In the genomic region with DNA sequence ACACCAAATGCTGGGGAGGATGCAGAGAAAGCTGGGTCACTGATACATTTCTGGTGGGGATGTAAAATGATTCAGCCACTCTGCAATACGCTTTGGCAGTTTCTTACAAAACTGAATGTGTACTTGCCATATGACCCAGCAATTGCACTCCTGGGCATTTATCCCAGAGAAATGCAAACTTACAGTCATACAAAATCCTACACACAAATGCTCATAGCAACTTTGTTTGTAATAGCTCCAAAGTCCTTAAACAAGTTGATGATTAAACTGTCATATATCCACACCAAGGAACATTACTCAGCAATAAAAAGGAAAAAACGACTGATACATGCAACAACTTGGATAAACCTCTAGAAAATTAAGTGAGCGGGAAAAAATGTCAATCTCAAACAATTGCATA, we compare ENCODE assay signal across 21 cellular contexts. TPM values are rescaled to one million over a fixed set of nuclear protein-coding genes. Genes with fewer than 3 reads are reported as not detected.
DNase-seq lines count a peak whose midpoint lies in the region; ATAC-seq, FAIRE-seq and TF ChIP-seq lines count a peak whose summit lies in the region.
"Had no signal": no experiment of that assay in that cellular context is flagged by ENCODE, and none has a peak within 500 bp of the region (broad histone marks: within the 10 kb centered on the region; RNA-seq: fewer than 3 reads in every experiment).

No MANE protein-coding gene starts in this region.

- DNase-seq in A549 (ENCODE audit: low read depth in 1 of 2, low spot score in 1 of 2) (peak in 1 of 2 experiments; percentile 84), IMR-90 (peak; percentile 90), left colon (no peak), glomerular visceral epithelial cell (ENCODE audit: extremely low spot score) (no peak), SJCRH30 (no peak), suprapubic skin (ENCODE audit: low spot score in 2 of 2) (no peak)
- no peak for DNase-seq in activated CD8-positive, alpha-beta memory T cell treated with anti-CD3 and anti-CD28 coated beads for 24 hours
- DNase-seq: activated CD4-positive, alpha-beta T cell treated with anti-CD3 and anti-CD28 coated beads, Interleukin-2, amount 50 U/mL, for 4 hours; activated naive CD4-positive, alpha-beta T cell treated with anti-CD3 and anti-CD28 coated beads for 36 hours; activated T-cell treated with anti-CD3 and anti-CD28 coated beads for 4 hours; DMS79 treated with DMSO at 0.1 percent for 48 hours; dorsolateral prefrontal cortex; erythroblast; NCI-H2029 treated with DMSO at 0.1 percent for 48 hours; NCI-H446 treated with DMSO at 0.1 percent for 48 hours; nephron progenitor cell; tibial artery had no signal

- H4K20me1 ChIP-seq in IMR-90 (ENCODE audit: insufficient read depth, low read length) = no peaks in the 10 kb centered on the region

- TF ChIP-seq EP300 in A549 (IDR thresholded peaks at IDR 0.05) = peak; percentile 77 to 78; a peak in 3 of 5 replicates
- TF ChIP-seq EP300 in suprapubic skin (IDR thresholded peaks at IDR 0.05) = no peak

- no peak overlapping the region for H3K9ac ChIP-seq in IMR-90 (ENCODE audit: low read depth, low read length)

- dilution Hi-C loops in IMR-90 (cut with HindIII; ENCODE audit: low sequenced_read_pairs, unreplicated experiment) = no loop called here

- 15% methylated on average over 3 of the region's 3 CpGs for WGBS in A549 (ENCODE audit: missing lambda C conversion rate)
- WGBS in IMR-90 (ENCODE audit: extremely low coverage in 2 of 2, insufficient read length in 1 of 2), 2 experiments = no CpG with 5 or more reads among the region's 3 CpGs
- 69% methylated on average over 3 of the region's 3 CpGs for WGBS in suprapubic skin

- H2BK20ac ChIP-seq in IMR-90 (ENCODE audit: low read depth, low read length) = no peak overlapping the region

- no peak overlapping the region for H2AK5ac ChIP-seq in IMR-90 (ENCODE audit: low read depth, low read length)

- H3K4me1 ChIP-seq in A549 = peaks cover 87% of the 10 kb centered on the region
- peaks cover 2% of the 10 kb centered on the region for H3K4me1 ChIP-seq in IMR-90 (ENCODE audit: control insufficient read depth, insufficient read depth, low read length)
- peaks cover 20% of the 10 kb centered on the region for H3K4me1 ChIP-seq in SJCRH30
- H3K4me1 ChIP-seq in suprapubic skin = no peaks in the 10 kb centered on the region
- H3K4me1 ChIP-seq: tibial artery had no signal

- no peak overlapping the region for H4K91ac ChIP-seq in IMR-90 (ENCODE audit: insufficient read depth, low read depth, low read length)

- CTCF ChIA-PET in A549 (lab: Yijun Ruan, JAX) (interaction anchor here (0.6 to 1.3 kb wide), 3 partner anchors 9 to 419 kb away, joined by 3 read pairs; no protein-coding TSS in a partner anchor), IMR-90 (lab: Yijun Ruan, JAX) (no interaction called here)

- TF ChIP-seq POLR2A in A549 (IDR thresholded peaks at IDR 0.05; ENCODE audit: low read length) (no peak), IMR-90 (IDR thresholded peaks at IDR 0.05; ENCODE audit: low read depth, low read length) (no peak), suprapubic skin (IDR thresholded peaks at IDR 0.05) (no peak)

- peaks cover 0 to 20% of the 10 kb centered on the region in 2 experiments; a peak in 3 of 4 replicates for H3K79me1 ChIP-seq in IMR-90 (ENCODE audit: low read depth in 1 of 2, low read length in 2 of 2)

- H2BK15ac ChIP-seq in IMR-90 (ENCODE audit: low read depth, low read length) = no peak overlapping the region

- H3K14ac ChIP-seq in IMR-90 (replicated peaks; ENCODE audit: low read depth, low read length) = no peak overlapping the region

- in situ Hi-C loops in IMR-90 (cut with MboI; ENCODE audit: low sequenced_read_pairs) = no loop called here

- TF ChIP-seq RAD21 in A549 (conservative IDR thresholded peaks at IDR 0.05 in 1 of 2, IDR thresholded peaks at IDR 0.05 in 1 of 2) = no peak
- TF ChIP-seq RAD21 in IMR-90 (IDR thresholded peaks at IDR 0.05; ENCODE audit: low read length) = no peak

- H3K56ac ChIP-seq in IMR-90 (ENCODE audit: extremely low read depth, insufficient read depth, low read length) = no peak overlapping the region

- ATAC-seq in A549 (peak; percentile 31 to 54; a peak in 3 of 6 replicates), IMR-90 (ENCODE audit: low read depth) (peak; percentile 77), left colon (peak; percentile 96)
- ATAC-seq: stimulated activated memory B cell treated with anti-CD40 and anti-IgM and Interleukin-4, amounts not matched to agents 10 μg/mL and 1 μg/mL and 100 μg/mL, for 72 hours had no signal

- H2AFZ ChIP-seq in IMR-90 (replicated peaks; ENCODE audit: low read length, poor library complexity) = no peak overlapping the region

- H3K36me3 ChIP-seq in IMR-90 (ENCODE audit: control insufficient read depth, insufficient read depth, low read length) (no peaks in the 10 kb centered on the region), SJCRH30 (peaks cover 5% of the 10 kb centered on the region; the same call in 1 of the 2 replicates), suprapubic skin (no peaks in the 10 kb centered on the region)
- H3K36me3 ChIP-seq: tibial artery had no signal

- intact Hi-C loops in IMR-90 (cut with micrococcal nuclease) = no loop called here
- intact Hi-C loops in left colon (cut with DNase I, micrococcal nuclease) = no loop called here

- H3K9me3 ChIP-seq in A549 (no peaks in the 10 kb centered on the region), IMR-90 (ENCODE audit: control insufficient read depth, insufficient read depth, low read length) (no peaks in the 10 kb centered on the region), SJCRH30 (replicated peaks) (no peaks in the 10 kb centered on the region), suprapubic skin (no peaks in the 10 kb centered on the region)
- H3K9me3 ChIP-seq: tibial artery had no signal

- no peak overlapping the region for H2BK5ac ChIP-seq in IMR-90 (ENCODE audit: low read depth, low read length, poor library complexity, severe bottlenecking)

- H2BK120ac ChIP-seq in IMR-90 (ENCODE audit: low read depth, low read length) = no peak overlapping the region

- H3K9me1 ChIP-seq in IMR-90 (ENCODE audit: insufficient read depth, low read length) = no peaks in the 10 kb centered on the region

- H3K18ac ChIP-seq in IMR-90 (ENCODE audit: low read depth, low read length) = no peak overlapping the region

- no peak overlapping the region for H3K23ac ChIP-seq in IMR-90 (ENCODE audit: low read depth, low read length)

- BruUV-seq in IMR-90 (replicated peaks; lab: Mats Ljungman, UMichigan) = no TSS peak

- H4K8ac ChIP-seq in IMR-90 (ENCODE audit: low read depth in 2 of 2, low read length in 2 of 2) = no peak overlapping the region

- H3K4me3 ChIP-seq in A549 = no peak overlapping the region
- no peak overlapping the region for H3K4me3 ChIP-seq in IMR-90 (ENCODE audit: insufficient read depth, low read depth, low read length)
- no peak overlapping the region for H3K4me3 ChIP-seq in SJCRH30
- H3K4me3 ChIP-seq in suprapubic skin = no peak overlapping the region
- H3K4me3 ChIP-seq: dorsolateral prefrontal cortex, tibial artery had no signal

- TF ChIP-seq CTCF in A549 (IDR thresholded peaks at IDR 0.05) (no peak), IMR-90 (conservative IDR thresholded peaks at IDR 0.05; ENCODE audit: low read depth, low read length) (no peak), suprapubic skin (IDR thresholded peaks at IDR 0.05) (no peak)

- H3K27ac ChIP-seq in A549 (peak overlapping the region; percentile 88 to 95), IMR-90 (ENCODE audit: insufficient read depth, low read length) (peak overlapping the region; percentile 26; the same call in 1 of the 2 replicates), SJCRH30 (no peak overlapping the region), suprapubic skin (no peak overlapping the region)
- H3K27ac ChIP-seq: dorsolateral prefrontal cortex, tibial artery had no signal

- no peak overlapping the region for H3K4ac ChIP-seq in IMR-90 (ENCODE audit: low read depth, low read length)

- FAIRE-seq in A549 (lab: Jason Lieb, UNC) (peak; percentile 100), colon (lab: Jason Lieb, UNC) (peak; percentile 98)
- FAIRE-seq: H54, keratinocyte had no signal

- peak overlapping the region; percentile 96 for H3K4me2 ChIP-seq in A549
- H3K4me2 ChIP-seq in IMR-90 (ENCODE audit: low read depth, low read length) = no peak overlapping the region

- POLR2A ChIA-PET in A549 (lab: Yijun Ruan, JAX) (interaction anchor here (0.6 kb wide), 1 partner anchor 28 kb away, joined by 3 read pairs; no protein-coding TSS in a partner anchor), IMR-90 (lab: Charles Lee; ENCODE audit: unreplicated experiment) (interaction anchor here (0.7 kb wide), 1 partner anchor 9 kb away, joined by 7 read pairs; no protein-coding TSS in a partner anchor)

- H4K5ac ChIP-seq in IMR-90 (ENCODE audit: low read depth, low read length) = no peak overlapping the region

- no peaks in the 10 kb centered on the region for H3K27me3 ChIP-seq in IMR-90 (ENCODE audit: control insufficient read depth, insufficient read depth, low read length)
- H3K27me3 ChIP-seq in SJCRH30 = no peaks in the 10 kb centered on the region
- no peaks in the 10 kb centered on the region for H3K27me3 ChIP-seq in suprapubic skin
- H3K27me3 ChIP-seq: tibial artery had no signal

- H2AK9ac ChIP-seq in IMR-90 (replicated peaks; ENCODE audit: low read depth, low read length, poor library complexity) = no peak overlapping the region

TF ChIP-seq in A549, 52 proteins besides CTCF, POLR2A, EP300 and RAD21 (continues in another document):
- TF ChIP-seq GATA3 (IDR thresholded peaks at IDR 0.05; ENCODE audit: borderline replicate concordance) = peak; percentile 80
- TF ChIP-seq FOXS1 (CRISPR knock-in tag; IDR thresholded peaks at IDR 0.05) = no peak
- TF ChIP-seq TFCP2L1 (CRISPR knock-in tag; IDR thresholded peaks at IDR 0.05) = no peak

TF ChIP-seq in IMR-90, 13 proteins besides CTCF, POLR2A, EP300 and RAD21 (continues in another document):
- TF ChIP-seq FOS (IDR thresholded peaks at IDR 0.05; ENCODE audit: low read depth, low read length) = no peak
- no peak for TF ChIP-seq BHLHE40 (IDR thresholded peaks at IDR 0.05; ENCODE audit: low read depth, low read length)

RNA-seq across cellular contexts. Expression of a gene that starts 12.3 kb away (rescaled TPM):
- polyA plus RNA-seq in A549 (2011; rRNA removed) = 106 and 113 TPM in 2 replicates
- polyA plus RNA-seq in A549 (2012; cell fraction: cytosol; rRNA removed) = 54.5 and 56.8 TPM in 2 replicates
- 106 and 115 TPM in 2 replicates for polyA plus RNA-seq in A549 (2012; cell fraction: nucleus; rRNA removed)
- polyA plus RNA-seq in A549 (2017; fragmentation: RNase III; extraction: RNeasy Plus Mini Kit Qiagen cat#74134 plus additional on column Dnase treatment) = 58.3 to 59.8 TPM (median 59.5 TPM) in 3 replicates
- 178 and 200 TPM in 2 replicates for polyA minus RNA-seq in A549 (2011; rRNA and poly(A)+ RNA removed)
- 63.0 and 106 TPM in 2 replicates for total RNA-seq in IMR-90 (2012; rRNA removed)
- polyA plus RNA-seq in IMR-90 (2012; rRNA removed) = 36.6 and 37.2 TPM in 2 replicates
- 20.5 and 31.0 TPM in 2 replicates for polyA plus RNA-seq in IMR-90 (2012; cell fraction: cytosol; rRNA removed)
- 59.5 and 115 TPM in 2 replicates for polyA plus RNA-seq in IMR-90 (2012; cell fraction: nucleus; rRNA removed; ENCODE audit: low replicate concordance)
- 10 to 100 TPM; 38.5 to 40.1 TPM for total RNA-seq in left colon
- total RNA-seq in SJCRH30 (2014; rRNA removed; shearing (Covaris generic)) = 34.5 and 38.4 TPM in 2 replicates
- total RNA-seq in suprapubic skin = 1 to 10 TPM; 5.0 to 8.0 (median 6.4) TPM

Comparison
In these comparisons a context has a peak if more than half of its experiments do, and no peak if none do; other contexts are left out.
1. ATAC-seq: peak in every context shown above with its lines; median percentile 96 in left colon; 77 in IMR-90; 42 in A549.
2. H3K27ac ChIP-seq: peak in A549 (2 of 2) and IMR-90 (single experiment); none in SJCRH30 (single experiment) and suprapubic skin (single experiment).